ENCODE assay signal across 8 cellular contexts in the genomic region with DNA sequence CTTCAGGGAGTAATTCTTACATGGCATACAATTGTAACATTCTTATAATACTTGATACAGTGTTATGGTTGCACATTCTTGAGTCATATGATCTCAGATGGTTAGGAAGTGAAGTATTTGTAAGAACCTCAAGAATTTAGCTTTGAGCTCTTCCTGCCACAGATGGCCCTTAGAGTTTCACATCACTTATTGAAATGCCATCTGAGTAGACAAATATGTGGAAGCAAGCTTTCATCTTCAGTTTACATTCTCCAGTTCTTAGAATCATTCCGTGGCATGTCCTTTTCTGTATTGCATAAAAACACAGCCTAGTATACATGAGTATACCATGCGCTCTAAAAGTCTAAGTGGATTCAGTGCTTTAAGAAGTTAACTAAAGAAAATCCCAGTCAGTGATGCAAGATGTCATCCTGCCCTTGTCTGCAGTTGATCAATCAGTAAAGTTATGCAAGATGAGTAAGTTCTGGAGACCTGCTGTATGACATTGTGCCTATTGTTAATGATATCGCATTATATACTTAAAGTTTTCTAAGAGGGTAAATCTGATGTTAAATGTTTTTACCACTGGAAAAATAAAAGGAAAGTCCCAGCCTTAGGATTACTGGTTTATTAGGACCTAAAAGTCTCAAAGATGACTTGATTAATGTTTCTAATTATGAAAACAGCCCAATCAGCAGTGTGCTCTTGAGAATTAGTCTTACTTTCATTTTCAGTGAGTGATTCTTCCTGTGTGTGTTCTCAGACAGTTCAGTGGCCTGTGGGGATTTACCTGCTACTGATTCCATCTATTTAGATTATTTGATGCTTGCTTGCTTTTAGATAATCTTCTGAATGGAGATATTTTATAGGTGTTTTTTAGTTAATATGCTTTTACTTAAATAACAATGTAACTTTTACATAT. TPM values are rescaled to one million over a fixed set of nuclear protein-coding genes. Genes with fewer than 3 reads are reported as not detected.
A peak's percentile ranks its signal among the peaks of the same experiment; 100 is the strongest.
DNase-seq lines count a peak whose midpoint lies in the region; ATAC-seq and TF ChIP-seq lines count a peak whose summit lies in the region.

No MANE protein-coding gene starts in this region.

- H3K4me2 ChIP-seq in OCI-LY1 (ENCODE audit: low read length) = peak overlapping the region; percentile 39

- no peaks in the 10 kb centered on the region for H3F3A ChIP-seq in OCI-LY1 (ENCODE audit: insufficient read depth, low read length)

- peaks cover 11 to 46% (median 32%) of the 10 kb centered on the region in 7 donors for H3K4me1 Mint-ChIP-seq in naive thymus-derived CD4-positive, alpha-beta T cell

- no peaks in the 10 kb centered on the region for H3K79me2 ChIP-seq in OCI-LY1 (ENCODE audit: insufficient read depth, low read length)

- no peak overlapping the region for H3K9ac ChIP-seq in OCI-LY1 (ENCODE audit: low read length)

- DNase-seq in coronary artery (ENCODE audit: low spot score) (no peak), NCI-H1930 (lab: John Stamatoyannopoulos, UW) (no peak), omental fat pad (ENCODE audit: low spot score) (no peak)
- DNase-seq in naive thymus-derived CD4-positive, alpha-beta T cell = peak in 7 of 9 donors; percentile 3 to 45 (median 32)

- H4K20me1 ChIP-seq in OCI-LY1 (ENCODE audit: insufficient read depth, low read length) = no peaks in the 10 kb centered on the region

- peaks cover 0 to 16% (median 0%) of the 10 kb centered on the region in 5 donors for H3K36me3 Mint-ChIP-seq in naive thymus-derived CD4-positive, alpha-beta T cell

- H3K9me3 Mint-ChIP-seq in naive thymus-derived CD4-positive, alpha-beta T cell = no peaks in the 10 kb centered on the region

- no peaks in the 10 kb centered on the region for H3K36me3 ChIP-seq in OCI-LY1 (ENCODE audit: insufficient read depth, low read length)
- no peaks in the 10 kb centered on the region for H3K36me3 ChIP-seq in naive thymus-derived CD4-positive, alpha-beta T cell (ENCODE audit: control insufficient read depth in 2 of 3, insufficient read depth in 3 of 3, low read length in 3 of 3)

- POLR2A ChIA-PET in naive thymus-derived CD4-positive, alpha-beta T cell (lab: Charles Lee) = interaction anchor here (0.5 to 1.0 kb wide), 6 partner anchors 25 to 190 kb away, joined by 3 to 4 read pairs (median 3); a partner anchor contains a TSS

- peaks cover 4% of the 10 kb centered on the region for H3K4me1 ChIP-seq in OCI-LY1 (ENCODE audit: insufficient read depth, low read length, severe bottlenecking)
- peaks cover 0 to 27% of the 10 kb centered on the region in 2 donors for H3K4me1 ChIP-seq in naive thymus-derived CD4-positive, alpha-beta T cell (ENCODE audit: control insufficient read depth in 2 of 2, insufficient read depth in 2 of 2, low read length in 2 of 2)

- H3K27ac ChIP-seq in 22Rv1 = peak overlapping the region; percentile 81
- no peak overlapping the region for H3K27ac ChIP-seq in OCI-LY1 (ENCODE audit: low read depth, low read length, poor library complexity, severe bottlenecking)
- peak overlapping the region; percentile 5 to 28 for H3K27ac ChIP-seq in coronary artery
- H3K27ac ChIP-seq in naive thymus-derived CD4-positive, alpha-beta T cell (ENCODE audit: low read depth, low read length) = peak overlapping the region; percentile 58

- CTCF ChIA-PET in naive thymus-derived CD4-positive, alpha-beta T cell (lab: Charles Lee) = interaction anchor here (0.6 to 1.0 kb wide), 2 partner anchors 20 to 30 kb away, joined by 3 to 4 read pairs; no protein-coding TSS in a partner anchor

- no peaks in the 10 kb centered on the region for H3K9me2 ChIP-seq in OCI-LY1 (ENCODE audit: low read depth, low read length)

- H3K27me3 Mint-ChIP-seq in naive thymus-derived CD4-positive, alpha-beta T cell = peaks cover 0 to 44% (median 0%) of the 10 kb centered on the region in 5 donors

- H3K27ac Mint-ChIP-seq in naive thymus-derived CD4-positive, alpha-beta T cell = peak overlapping the region; percentile 75 to 92 (median 90)

- TF ChIP-seq CTCF in 22Rv1 (IDR thresholded peaks at IDR 0.05) = no peak
- no peak for TF ChIP-seq CTCF in OCI-LY1 (IDR thresholded peaks at IDR 0.05; ENCODE audit: low read length)
- no peak for TF ChIP-seq CTCF in coronary artery (IDR thresholded peaks at IDR 0.05)
- no peak for TF ChIP-seq CTCF in omental fat pad (IDR thresholded peaks at IDR 0.05)

- H3K4me3 Mint-ChIP-seq in naive thymus-derived CD4-positive, alpha-beta T cell = peak overlapping the region; percentile 70 to 86 (median 82)

- H3K27me3 ChIP-seq in OCI-LY1 (ENCODE audit: insufficient read depth, low read length) = no peaks in the 10 kb centered on the region
- no peaks in the 10 kb centered on the region for H3K27me3 ChIP-seq in naive thymus-derived CD4-positive, alpha-beta T cell (ENCODE audit: control insufficient read depth in 2 of 2, insufficient read depth in 2 of 2, low read length in 2 of 2)

- ATAC-seq in GM18502 (IDR thresholded peaks at IDR 0.05; ENCODE audit: poor library complexity, unreplicated experiment) (peak; percentile 93), HG02885 (IDR thresholded peaks at IDR 0.05; ENCODE audit: poor library complexity, unreplicated experiment) (peak; percentile 93), omental fat pad (ENCODE audit: low FRiP score) (no peak)
- peak; percentile 83 for ATAC-seq in naive thymus-derived CD4-positive, alpha-beta T cell

- intact Hi-C loops in naive thymus-derived CD4-positive, alpha-beta T cell (cut with micrococcal nuclease) = loop anchor here (2.0 to 5.0 kb wide), 7 partner anchors 30 to 202 kb away; a partner anchor contains a TSS

- peak overlapping the region; percentile 68; the same call in 1 of the 2 replicates for H2AFZ ChIP-seq in OCI-LY1 (ENCODE audit: low read length)

- no peaks in the 10 kb centered on the region for H3K9me3 ChIP-seq in OCI-LY1 (ENCODE audit: low read length)
- H3K9me3 ChIP-seq in naive thymus-derived CD4-positive, alpha-beta T cell (ENCODE audit: control insufficient read depth in 2 of 3, low read length in 3 of 3) = no peaks in the 10 kb centered on the region

- H3K4me3 ChIP-seq in OCI-LY1 (ENCODE audit: low read depth, low read length, poor library complexity, severe bottlenecking) = no peak overlapping the region
- H3K4me3 ChIP-seq in coronary artery = peak overlapping the region; percentile 55
- peak overlapping the region; percentile 50 for H3K4me3 ChIP-seq in naive thymus-derived CD4-positive, alpha-beta T cell (ENCODE audit: low read length)

RNA-seq across cellular contexts. Expression of a gene that starts 29.4 kb away (rescaled TPM):
- 1 to 10 TPM in 4 of 5 experiments, under 1 TPM in 1; 0.24 to 9.6 (median 1.6) TPM for total RNA-seq in naive thymus-derived CD4-positive, alpha-beta T cell
- 1 to 10 TPM; 4.6 to 7.7 TPM for polyA plus RNA-seq in naive thymus-derived CD4-positive, alpha-beta T cell
- total RNA-seq in omental fat pad = 100 to 1,000 TPM; 109 to 245 (median 183) TPM

Comparison
In these comparisons a context has a peak if more than half of its experiments do, and no peak if none do; other contexts are left out.
1. DNase-seq: peak in naive thymus-derived CD4-positive, alpha-beta T cell (7 of 9); none in coronary artery (single experiment), NCI-H1930 (0 of 2) and omental fat pad (single experiment).
2. RNA of a gene that starts 29.4 kb away (total RNA-seq): 109 to 245 TPM in omental fat pad; 0.24 to 9.6 TPM in naive thymus-derived CD4-positive, alpha-beta T cell; every median in the first group is over 10 times any median in the second.